Comparison of ENCODE assay signal across 8 cellular contexts in genomic region chr6:151475653-151476523, GRCh38.
DNase-seq lines count a peak whose midpoint lies in the region; ATAC-seq and TF ChIP-seq lines count a peak whose summit lies in the region.

No MANE protein-coding gene starts in this region.

- peak; percentile 52 for DNase-seq in AG08395 (ENCODE audit: low spot score)
- peak; percentile 56 for DNase-seq in GM12865 (ENCODE audit: low read depth)
- peak; percentile 83 for DNase-seq in OCI-M1 (lab: John Stamatoyannopoulos, UW)
- DNase-seq in amniotic epithelial cell (ENCODE audit: low read depth), result peak; percentile 79
- peak; percentile 55 for DNase-seq in iPS-NIHi11 (ENCODE audit: low spot score)
- DNase-seq in stimulated activated CD4-positive, alpha-beta T cell treated with anti-CD3 and anti-CD28 coated beads, Interleukin-2, amount 100 ng/mL, for 48 hours, result peak; percentile 49
- no peak for DNase-seq in UCSD-AML1 (lab: John Stamatoyannopoulos, UW; ENCODE audit: unreplicated experiment)

- peak; percentile 56 for ATAC-seq in HG03457 (IDR thresholded peaks at IDR 0.05; ENCODE audit: unreplicated experiment)

- H3K4me3 ChIP-seq in GM12865 (ENCODE audit: low read depth, low read length), result peak overlapping the region; percentile 20; the same call in 1 of the 2 replicates

- peak; percentile 57 for TF ChIP-seq CTCF in GM12865 (IDR thresholded peaks at IDR 0.05; ENCODE audit: insufficient read depth, low read depth, low read length, missing control alignments)
